Comparison of ENCODE assay signal across 8 cellular contexts in the genomic region with DNA sequence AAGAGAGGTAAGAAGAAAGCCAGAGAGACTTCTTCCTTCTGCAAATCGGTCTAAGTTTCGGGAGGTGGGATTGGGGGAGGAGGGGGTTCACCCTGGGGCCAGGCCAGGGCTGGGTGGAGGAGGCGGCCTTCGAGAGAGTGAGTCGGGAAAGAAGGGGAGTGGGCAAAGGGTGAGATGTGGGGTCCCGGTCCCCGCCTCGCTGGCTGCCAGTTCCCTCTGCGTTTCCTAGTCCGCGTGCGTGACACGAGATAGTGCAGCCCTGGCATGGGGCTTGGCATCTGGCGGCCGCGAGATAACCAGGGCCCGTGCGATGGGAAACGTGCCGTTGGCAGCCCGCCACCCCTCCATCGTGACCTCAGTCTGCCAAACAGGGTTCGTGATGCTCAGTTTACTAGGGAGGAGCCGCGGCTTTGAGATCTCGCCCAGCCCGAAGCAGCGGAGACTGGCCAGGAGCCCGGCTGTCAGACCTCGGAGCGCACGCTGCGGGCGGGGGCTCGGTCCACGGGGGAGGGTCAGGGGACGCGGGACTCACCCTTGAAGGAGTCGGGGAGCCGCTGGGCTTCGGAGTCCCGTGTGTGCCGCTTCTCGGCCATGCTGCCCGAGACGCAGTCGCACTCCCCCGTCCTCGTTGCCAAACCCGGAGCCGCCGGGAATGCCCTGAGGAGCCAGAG. TPM values are rescaled to one million over a fixed set of nuclear protein-coding genes. Genes with fewer than 3 reads are reported as not detected.
DNase-seq lines count a peak whose midpoint lies in the region; ATAC-seq lines count a peak whose summit lies in the region.

A gene with protein sequence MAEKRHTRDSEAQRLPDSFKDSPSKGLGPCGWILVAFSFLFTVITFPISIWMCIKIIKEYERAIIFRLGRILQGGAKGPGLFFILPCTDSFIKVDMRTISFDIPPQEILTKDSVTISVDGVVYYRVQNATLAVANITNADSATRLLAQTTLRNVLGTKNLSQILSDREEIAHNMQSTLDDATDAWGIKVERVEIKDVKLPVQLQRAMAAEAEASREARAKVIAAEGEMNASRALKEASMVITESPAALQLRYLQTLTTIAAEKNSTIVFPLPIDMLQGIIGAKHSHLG (minus strand): TSS at position 656 of the 671 bp plus-strand sequence. CDS start 63 bp downstream, at position 593.

- H3K27ac Mint-ChIP-seq in activated naive CD4-positive, alpha-beta T cell treated with anti-CD3 and anti-CD28 coated beads, Interleukin-2, amount 10 ng/mL, durations not matched to agents 7 days and 5 days = peak within 1 kb of the TSS; percentile 89

- intact Hi-C loops in posterior vena cava (cut with DNase I) = loop anchor here (5.0 to 10.0 kb wide), 2 partner anchors 42 to 85 kb away; no protein-coding TSS in a partner anchor

- DNase-seq in A172 (ENCODE audit: low spot score) = peak; percentile 75
- peak; percentile 59 for DNase-seq in NOMO-1 treated with dmso at 0.1 percent for 144 hours (lab: John Stamatoyannopoulos, UW; ENCODE audit: unreplicated experiment)
- peak; percentile 71 for DNase-seq in activated naive CD4-positive, alpha-beta T cell treated with anti-CD3 and anti-CD28 coated beads, Interleukin-2, amount 10 ng/mL, durations not matched to agents 7 days and 5 days
- DNase-seq in glomerular visceral epithelial cell (ENCODE audit: extremely low spot score) = peak; percentile 78
- DNase-seq in posterior vena cava (ENCODE audit: low spot score) = peak; percentile 97
- DNase-seq in midbrain (lab: John Stamatoyannopoulos, UW) = no peak

- H3K4me1 Mint-ChIP-seq in activated naive CD4-positive, alpha-beta T cell treated with anti-CD3 and anti-CD28 coated beads, Interleukin-2, amount 10 ng/mL, durations not matched to agents 7 days and 5 days = peaks cover 35% of the 10 kb centered on the region

- peak within 1 kb of the TSS; percentile 84 for H3K4me3 Mint-ChIP-seq in activated naive CD4-positive, alpha-beta T cell treated with anti-CD3 and anti-CD28 coated beads, Interleukin-2, amount 10 ng/mL, durations not matched to agents 7 days and 5 days

- no peaks in the 10 kb centered on the region for H3K9me3 Mint-ChIP-seq in activated naive CD4-positive, alpha-beta T cell treated with anti-CD3 and anti-CD28 coated beads, Interleukin-2, amount 10 ng/mL, durations not matched to agents 7 days and 5 days

- peaks cover 9% of the 10 kb centered on the region for H3K36me3 Mint-ChIP-seq in activated naive CD4-positive, alpha-beta T cell treated with anti-CD3 and anti-CD28 coated beads, Interleukin-2, amount 10 ng/mL, durations not matched to agents 7 days and 5 days

- ATAC-seq in GM18498 (IDR thresholded peaks at IDR 0.05; ENCODE audit: unreplicated experiment) (peak; percentile 63), HG02885 (IDR thresholded peaks at IDR 0.05; ENCODE audit: poor library complexity, unreplicated experiment) (peak; percentile 58)

- peaks cover 11% of the 10 kb centered on the region for H3K27me3 Mint-ChIP-seq in activated naive CD4-positive, alpha-beta T cell treated with anti-CD3 and anti-CD28 coated beads, Interleukin-2, amount 10 ng/mL, durations not matched to agents 7 days and 5 days

- CTCF ChIA-PET in activated naive CD4-positive, alpha-beta T cell treated with anti-CD3 and anti-CD28 coated beads, Interleukin-2, amount 10 ng/mL, durations not matched to agents 7 days and 5 days (lab: Charles Lee) = interaction anchor here (1.4 kb wide), 1 partner anchor 49 kb away, joined by 10 read pairs; no protein-coding TSS in a partner anchor

RNA-seq across cellular contexts. Expression of the gene that starts here (rescaled TPM):
- total RNA-seq in A172 (2014; rRNA removed; shearing (Covaris generic)) = 110 and 157 TPM in 2 replicates
- total RNA-seq in posterior vena cava = 100 to 1,000 TPM; 352 to 371 TPM
